23 cellular contexts compared by ENCODE assay signal in the genomic region with DNA sequence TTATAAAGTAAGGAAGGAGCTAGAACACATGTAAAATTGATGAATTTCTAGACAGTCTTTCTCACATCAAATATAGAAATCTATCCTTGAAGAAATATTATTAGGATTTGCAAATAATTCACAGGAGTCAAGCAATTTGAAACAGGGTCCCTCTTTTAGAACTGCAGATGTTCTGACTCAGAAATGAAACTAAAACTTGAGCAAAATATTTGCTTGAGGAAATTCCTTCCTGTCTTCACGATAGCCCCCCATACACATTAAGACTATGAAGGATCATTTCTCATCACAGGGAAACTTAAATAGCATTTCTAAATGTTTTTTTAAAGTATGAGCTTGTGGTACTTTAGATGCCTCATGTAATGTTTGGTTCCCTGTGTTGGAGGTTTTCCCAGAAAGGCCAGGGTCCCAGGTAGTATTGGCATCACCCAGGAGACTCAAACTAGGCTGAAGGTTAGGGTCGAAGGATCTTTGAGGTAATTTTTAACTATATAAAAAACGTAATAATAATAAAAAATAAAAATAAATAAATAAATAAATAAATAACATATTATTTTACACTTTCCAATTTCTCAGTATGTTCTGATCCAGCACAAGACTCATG.
"Had no signal": no experiment of that assay in that cellular context is flagged by ENCODE, and none has a peak within 500 bp of the region (broad histone marks: within the 10 kb centered on the region; RNA-seq: fewer than 3 reads in every experiment).

No MANE protein-coding gene starts in this region.

- H3K4me1 ChIP-seq: gastrocnemius medialis, left ventricle myocardium inferior, lower lobe of right lung, psoas muscle, spleen, transverse colon, upper lobe of right lung, uterus had no signal

- H3K9me3 Mint-ChIP-seq: stimulated activated naive CD8-positive, alpha-beta T cell treated with anti-CD3 and anti-CD28 coated beads, Interleukin-15, Interleukin-2, amounts not matched to agents 100 ng/mL and 50 ng/mL, for 24 hours had no signal

- H3K27me3 ChIP-seq: gastrocnemius medialis, ovary, spleen, transverse colon, upper lobe of right lung, uterus had no signal

- H3K4me1 Mint-ChIP-seq: natural killer cell; stimulated activated naive B cell treated with anti-CD40 and anti-IgM and Interleukin-4, amounts not matched to agents 10 μg/mL and 1 μg/mL and 100 μg/mL, for 72 hours had no signal

- H3K27ac ChIP-seq: coronary artery, gastrocnemius medialis, left ventricle myocardium inferior, lower lobe of right lung, ovary, psoas muscle, skin epidermis, spleen, thoracic aorta, transverse colon, upper lobe of right lung, uterus had no signal

- FAIRE-seq: endometrium, islet of Langerhans had no signal

- H3K27ac Mint-ChIP-seq: effector memory CD8-positive, alpha-beta T cell; natural killer cell; stimulated activated naive B cell treated with anti-CD40 and anti-IgM and Interleukin-4, amounts not matched to agents 10 μg/mL and 1 μg/mL and 100 μg/mL, for 72 hours; stimulated activated naive CD8-positive, alpha-beta T cell treated with anti-CD3 and anti-CD28 coated beads, Interleukin-15, Interleukin-2, amounts not matched to agents 100 ng/mL and 50 ng/mL, for 24 hours had no signal

- H3K4me3 Mint-ChIP-seq: effector memory CD8-positive, alpha-beta T cell; natural killer cell; stimulated activated naive B cell treated with anti-CD40 and anti-IgM and Interleukin-4, amounts not matched to agents 10 μg/mL and 1 μg/mL and 100 μg/mL, for 72 hours; stimulated activated naive CD8-positive, alpha-beta T cell treated with anti-CD3 and anti-CD28 coated beads, Interleukin-15, Interleukin-2, amounts not matched to agents 100 ng/mL and 50 ng/mL, for 24 hours had no signal

- H3K27me3 Mint-ChIP-seq: effector memory CD8-positive, alpha-beta T cell; stimulated activated naive B cell treated with anti-CD40 and anti-IgM and Interleukin-4, amounts not matched to agents 10 μg/mL and 1 μg/mL and 100 μg/mL, for 72 hours; stimulated activated naive CD8-positive, alpha-beta T cell treated with anti-CD3 and anti-CD28 coated beads, Interleukin-15, Interleukin-2, amounts not matched to agents 100 ng/mL and 50 ng/mL, for 24 hours had no signal

- H3K9me3 ChIP-seq: gastrocnemius medialis, left ventricle myocardium inferior, lower lobe of right lung, ovary, psoas muscle, spleen, thoracic aorta, transverse colon, upper lobe of right lung, uterus had no signal

- H3K36me3 ChIP-seq: gastrocnemius medialis, left ventricle myocardium inferior, lower lobe of right lung, ovary, spleen, thoracic aorta, transverse colon, upper lobe of right lung, uterus had no signal

- ATAC-seq: effector memory CD8-positive, alpha-beta T cell; gastrocnemius medialis; left cardiac atrium; lower lobe of right lung; natural killer cell; psoas muscle; right cardiac atrium; stimulated activated naive B cell treated with anti-CD40 and anti-IgM and Interleukin-4, amounts not matched to agents 10 μg/mL and 1 μg/mL and 100 μg/mL, for 72 hours; upper lobe of right lung had no signal

- DNase-seq: effector memory CD8-positive, alpha-beta T cell; gastrocnemius medialis; head of caudate nucleus; left cardiac atrium; left ventricle myocardium inferior; lower lobe of right lung; natural killer cell; occipital lobe; ovary; posterior cingulate gyrus; psoas muscle; right cardiac atrium; spleen; stimulated activated naive B cell treated with anti-CD40 and anti-IgM and Interleukin-4, amounts not matched to agents 10 μg/mL and 1 μg/mL and 100 μg/mL, for 72 hours; transverse colon; upper lobe of right lung; uterus had no signal

- H3K4me3 ChIP-seq: coronary artery, gastrocnemius medialis, left ventricle myocardium inferior, lower lobe of right lung, ovary, psoas muscle, skin epidermis, spleen, thoracic aorta, transverse colon, upper lobe of right lung, uterus had no signal

- H3K36me3 Mint-ChIP-seq: natural killer cell; stimulated activated naive B cell treated with anti-CD40 and anti-IgM and Interleukin-4, amounts not matched to agents 10 μg/mL and 1 μg/mL and 100 μg/mL, for 72 hours had no signal
